Comparison of ENCODE assay signal across 12 cellular contexts in the genomic region with DNA sequence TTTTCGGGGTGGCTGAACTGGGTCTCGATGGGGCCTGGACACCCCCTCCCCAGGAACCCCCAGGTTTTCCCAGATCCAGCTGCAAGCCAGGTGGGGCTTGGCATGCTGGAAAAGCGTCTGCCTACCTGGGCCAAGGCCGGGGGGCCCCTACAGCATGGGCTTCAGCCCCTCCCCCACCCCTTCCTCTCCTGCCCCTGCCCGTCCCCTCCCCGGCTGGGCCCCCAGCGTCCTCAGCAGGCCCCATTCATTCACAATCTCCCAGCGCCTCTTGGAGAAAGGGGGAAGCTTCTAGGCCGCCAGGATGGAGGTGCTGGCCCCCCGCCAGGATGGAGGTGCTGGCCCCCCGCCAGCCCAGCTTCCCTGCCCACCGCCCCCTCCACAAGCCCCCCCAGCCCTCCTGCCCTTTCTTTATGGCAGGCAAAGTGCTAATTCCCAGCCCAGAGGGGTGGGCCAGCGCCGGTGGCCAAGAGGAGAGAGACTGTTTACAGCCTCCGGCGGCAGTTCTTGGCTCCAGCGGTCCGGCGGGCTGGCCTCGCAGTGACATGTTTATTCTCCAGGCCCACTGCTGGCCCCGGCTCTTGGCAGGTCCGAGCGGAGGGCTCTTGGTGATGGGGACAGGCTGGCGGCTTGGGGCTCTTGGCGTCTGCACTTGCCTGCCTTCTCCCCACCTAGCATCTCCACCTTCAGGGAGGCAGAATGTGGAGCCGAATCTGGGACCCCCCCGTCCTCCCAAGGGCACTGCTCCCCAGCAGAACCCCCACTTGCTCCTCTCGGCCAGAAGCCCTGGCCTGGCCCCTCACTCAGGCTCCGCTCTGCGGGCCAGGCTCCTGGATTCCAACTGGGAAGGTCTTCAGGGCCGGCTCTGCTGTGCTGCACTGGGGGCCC.
A peak's percentile ranks its signal among the peaks of the same experiment; 100 is the strongest.
DNase-seq lines count a peak whose midpoint lies in the region; ATAC-seq and TF ChIP-seq lines count a peak whose summit lies in the region.
"Had no signal": no experiment of that assay in that cellular context is flagged by ENCODE, and none has a peak within 500 bp of the region (broad histone marks: within the 10 kb centered on the region; RNA-seq: fewer than 3 reads in every experiment).

No MANE protein-coding gene starts in this region.

- H3K9me3 Mint-ChIP-seq in naive thymus-derived CD4-positive, alpha-beta T cell = peaks cover 0 to 8% (median 3%) of the 10 kb centered on the region in 11 donors
- H3K9me3 Mint-ChIP-seq in T-helper 2 cell treated with Interferon-gamma antibody and Interleukin-4, amounts not matched to agents 5 μg/mL and 100 μg/mL, for 36 hours = peaks cover 3% of the 10 kb centered on the region
- H3K9me3 Mint-ChIP-seq: activated CD4-positive, alpha-beta memory T cell treated with anti-CD3 and anti-CD28 coated beads, Interleukin-2, amount 10 ng/mL, durations not matched to agents 7 days and 5 days had no signal

- H3K9me3 ChIP-seq in stomach = no peaks in the 10 kb centered on the region
- peaks cover 0 to 11% (median 0%) of the 10 kb centered on the region in 3 experiments for H3K9me3 ChIP-seq in naive thymus-derived CD4-positive, alpha-beta T cell (ENCODE audit: control insufficient read depth in 2 of 3, low read length in 3 of 3)

- peak; percentile 43 for TF ChIP-seq EP300 in stomach (IDR thresholded peaks at IDR 0.05)

- no peaks in the 10 kb centered on the region for H3K4me1 Mint-ChIP-seq in naive thymus-derived CD4-positive, alpha-beta T cell
- no peaks in the 10 kb centered on the region for H3K4me1 Mint-ChIP-seq in T-helper 2 cell treated with Interferon-gamma antibody and Interleukin-4, amounts not matched to agents 5 μg/mL and 100 μg/mL, for 36 hours (ENCODE audit: low read depth)
- H3K4me1 Mint-ChIP-seq: activated CD4-positive, alpha-beta memory T cell treated with anti-CD3 and anti-CD28 coated beads, Interleukin-2, amount 10 ng/mL, durations not matched to agents 7 days and 5 days had no signal

- DNase-seq in NCI-H1092 treated with DMSO at 0.1 percent for 48 hours (lab: John Stamatoyannopoulos, UW) (peak; percentile 93), choroid plexus epithelial cell (ENCODE audit: low read depth) (peak; percentile 34), left kidney (ENCODE audit: low read depth, low spot score) (peak; percentile 85), stomach (peak; percentile 45), epidermal melanocyte (ENCODE audit: insufficient read length, low spot score) (no peak), retina (no peak)
- no peak for DNase-seq in naive thymus-derived CD4-positive, alpha-beta T cell
- no peak for DNase-seq in T-helper 2 cell treated with Interferon-gamma antibody and Interleukin-4, amounts not matched to agents 5 μg/mL and 100 μg/mL, for 36 hours (ENCODE audit: low spot score)
- DNase-seq: activated CD4-positive, alpha-beta memory T cell treated with anti-CD3 and anti-CD28 coated beads, Interleukin-2, amount 10 ng/mL, durations not matched to agents 7 days and 5 days; stimulated activated CD4-positive, alpha-beta T cell treated with anti-CD3 and anti-CD28 coated beads, Interleukin-15, amount 100 ng/mL, for 24 hours had no signal

- peaks cover 0 to 5% (median 4%) of the 10 kb centered on the region in 5 donors for H3K27me3 Mint-ChIP-seq in naive thymus-derived CD4-positive, alpha-beta T cell
- no peaks in the 10 kb centered on the region for H3K27me3 Mint-ChIP-seq in T-helper 2 cell treated with Interferon-gamma antibody and Interleukin-4, amounts not matched to agents 5 μg/mL and 100 μg/mL, for 36 hours (ENCODE audit: low read depth)
- H3K27me3 Mint-ChIP-seq: activated CD4-positive, alpha-beta memory T cell treated with anti-CD3 and anti-CD28 coated beads, Interleukin-2, amount 10 ng/mL, durations not matched to agents 7 days and 5 days had no signal

- no peak overlapping the region for H3K4me3 Mint-ChIP-seq in naive thymus-derived CD4-positive, alpha-beta T cell
- no peak overlapping the region for H3K4me3 Mint-ChIP-seq in T-helper 2 cell treated with Interferon-gamma antibody and Interleukin-4, amounts not matched to agents 5 μg/mL and 100 μg/mL, for 36 hours
- H3K4me3 Mint-ChIP-seq: activated CD4-positive, alpha-beta memory T cell treated with anti-CD3 and anti-CD28 coated beads, Interleukin-2, amount 10 ng/mL, durations not matched to agents 7 days and 5 days had no signal

- H3K27ac ChIP-seq in stomach = peak overlapping the region in 3 of 5 donors; percentile 44 to 68 (median 65)
- no peak overlapping the region for H3K27ac ChIP-seq in naive thymus-derived CD4-positive, alpha-beta T cell (ENCODE audit: low read depth, low read length)
- H3K27ac ChIP-seq: KMS-11, RWPE1 had no signal

- intact Hi-C loops in stomach (cut with DNase I; ENCODE audit: low total_unique reads) = no loop called here
- intact Hi-C loops in naive thymus-derived CD4-positive, alpha-beta T cell (cut with micrococcal nuclease) = no loop called here

- TF ChIP-seq CTCF in choroid plexus epithelial cell (conservative IDR thresholded peaks at IDR 0.05; ENCODE audit: low read depth, low read length) (no peak), stomach (IDR thresholded peaks at IDR 0.05) (no peak)

- H3K36me3 ChIP-seq in stomach = no peaks in the 10 kb centered on the region
- H3K36me3 ChIP-seq in naive thymus-derived CD4-positive, alpha-beta T cell (ENCODE audit: control insufficient read depth in 2 of 3, insufficient read depth in 3 of 3, low read length in 3 of 3) = no peaks in the 10 kb centered on the region

- H3K36me3 Mint-ChIP-seq in naive thymus-derived CD4-positive, alpha-beta T cell = no peaks in the 10 kb centered on the region
- H3K36me3 Mint-ChIP-seq in T-helper 2 cell treated with Interferon-gamma antibody and Interleukin-4, amounts not matched to agents 5 μg/mL and 100 μg/mL, for 36 hours (ENCODE audit: low read depth) = no peaks in the 10 kb centered on the region

- peaks cover 35 to 89% (median 67%) of the 10 kb centered on the region in 4 donors for H3K4me1 ChIP-seq in stomach
- no peaks in the 10 kb centered on the region for H3K4me1 ChIP-seq in naive thymus-derived CD4-positive, alpha-beta T cell (ENCODE audit: control insufficient read depth in 2 of 2, insufficient read depth in 2 of 2, low read length in 2 of 2)

- 14 to 28% (median 23%) methylated on average over 14 to 31 of the region's 31 CpGs for WGBS in stomach, 5 donors

- CTCF ChIA-PET in naive thymus-derived CD4-positive, alpha-beta T cell (lab: Charles Lee) = interaction anchor here (0.6 kb wide), 1 partner anchor 171 kb away, joined by 3 read pairs; no protein-coding TSS in a partner anchor

- ATAC-seq in naive thymus-derived CD4-positive, alpha-beta T cell = no peak

- H3K27me3 ChIP-seq in stomach = peaks cover 0 to 7% (median 5%) of the 10 kb centered on the region in 3 donors
- no peaks in the 10 kb centered on the region for H3K27me3 ChIP-seq in naive thymus-derived CD4-positive, alpha-beta T cell (ENCODE audit: control insufficient read depth in 2 of 2, insufficient read depth in 2 of 2, low read length in 2 of 2)

- no peak for TF ChIP-seq POLR2A in stomach (IDR thresholded peaks at IDR 0.05)

- POLR2A ChIA-PET in naive thymus-derived CD4-positive, alpha-beta T cell (lab: Charles Lee) = no interaction called here

- H3K27ac Mint-ChIP-seq in naive thymus-derived CD4-positive, alpha-beta T cell = no peak overlapping the region
- H3K27ac Mint-ChIP-seq in T-helper 2 cell treated with Interferon-gamma antibody and Interleukin-4, amounts not matched to agents 5 μg/mL and 100 μg/mL, for 36 hours = no peak overlapping the region
- H3K27ac Mint-ChIP-seq: activated CD4-positive, alpha-beta memory T cell treated with anti-CD3 and anti-CD28 coated beads, Interleukin-2, amount 10 ng/mL, durations not matched to agents 7 days and 5 days had no signal

- H3K4me3 ChIP-seq in choroid plexus epithelial cell (ENCODE audit: low read depth, low read length) = no peak overlapping the region
- peak overlapping the region in 1 of 4 donors; percentile 11 for H3K4me3 ChIP-seq in stomach
- no peak overlapping the region for H3K4me3 ChIP-seq in naive thymus-derived CD4-positive, alpha-beta T cell (ENCODE audit: low read length)

Comparison
In these comparisons a context has a peak if more than half of its experiments do, and no peak if none do; other contexts are left out.
1. DNase-seq: peak in NCI-H1092 treated with DMSO at 0.1 percent for 48 hours (single experiment), choroid plexus epithelial cell (single experiment), left kidney (single experiment) and stomach (single experiment); none in naive thymus-derived CD4-positive, alpha-beta T cell (0 of 9), T-helper 2 cell treated with Interferon-gamma antibody and Interleukin-4, amounts not matched to agents 5 μg/mL and 100 μg/mL, for 36 hours (single experiment), epidermal melanocyte (single experiment) and retina (single experiment).